Comparison of ENCODE assay signal across 1 cellular context in the genomic region with DNA sequence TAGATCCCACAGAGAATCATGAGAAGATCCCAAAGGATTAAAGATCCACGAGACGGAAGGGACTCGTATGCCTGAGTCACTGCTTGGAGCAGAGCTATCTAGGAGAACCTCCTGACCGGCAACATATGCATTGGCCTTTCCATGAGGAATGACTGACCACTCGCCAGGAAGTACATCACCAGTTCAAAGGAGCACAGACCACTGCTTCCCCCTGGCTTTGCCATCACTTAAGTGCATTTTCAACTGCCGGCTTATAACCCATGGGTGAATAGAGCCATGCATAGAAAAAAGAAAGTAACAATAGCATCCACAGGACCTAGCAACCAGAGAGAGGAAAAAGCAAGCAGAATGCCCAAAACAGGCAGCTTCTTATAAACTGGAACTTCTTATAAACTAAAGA.
TF ChIP-seq lines count a peak whose summit lies in the region.

No MANE protein-coding gene starts in this region.

TF ChIP-seq in K562, 482 proteins besides CTCF, POLR2A, EP300 and RAD21 (continued from another document):
- TF ChIP-seq ZNF561 (CRISPR knock-in tag; conservative IDR thresholded peaks at IDR 0.05) (no peak), SNRNP70 (optimal IDR thresholded peaks at IDR 0.05; ENCODE audit: low read depth, low read length) (no peak), KLF6 (CRISPR knock-in tag; IDR thresholded peaks at IDR 0.05; ENCODE audit: borderline replicate concordance) (no peak), FOXJ3 (CRISPR knock-in tag; IDR thresholded peaks at IDR 0.05) (no peak), ZNF274 (IDR thresholded peaks at IDR 0.05; ENCODE audit: borderline replicate concordance, low read depth, low read length) (no peak), ZNF707 (CRISPR knock-in tag; conservative IDR thresholded peaks at IDR 0.05) (no peak)
- TF ChIP-seq, protein P1, sequence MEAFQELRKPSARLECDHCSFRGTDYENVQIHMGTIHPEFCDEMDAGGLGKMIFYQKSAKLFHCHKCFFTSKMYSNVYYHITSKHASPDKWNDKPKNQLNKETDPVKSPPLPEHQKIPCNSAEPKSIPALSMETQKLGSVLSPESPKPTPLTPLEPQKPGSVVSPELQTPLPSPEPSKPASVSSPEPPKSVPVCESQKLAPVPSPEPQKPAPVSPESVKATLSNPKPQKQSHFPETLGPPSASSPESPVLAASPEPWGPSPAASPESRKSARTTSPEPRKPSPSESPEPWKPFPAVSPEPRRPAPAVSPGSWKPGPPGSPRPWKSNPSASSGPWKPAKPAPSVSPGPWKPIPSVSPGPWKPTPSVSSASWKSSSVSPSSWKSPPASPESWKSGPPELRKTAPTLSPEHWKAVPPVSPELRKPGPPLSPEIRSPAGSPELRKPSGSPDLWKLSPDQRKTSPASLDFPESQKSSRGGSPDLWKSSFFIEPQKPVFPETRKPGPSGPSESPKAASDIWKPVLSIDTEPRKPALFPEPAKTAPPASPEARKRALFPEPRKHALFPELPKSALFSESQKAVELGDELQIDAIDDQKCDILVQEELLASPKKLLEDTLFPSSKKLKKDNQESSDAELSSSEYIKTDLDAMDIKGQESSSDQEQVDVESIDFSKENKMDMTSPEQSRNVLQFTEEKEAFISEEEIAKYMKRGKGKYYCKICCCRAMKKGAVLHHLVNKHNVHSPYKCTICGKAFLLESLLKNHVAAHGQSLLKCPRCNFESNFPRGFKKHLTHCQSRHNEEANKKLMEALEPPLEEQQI (IDR thresholded peaks at IDR 0.05): no peak
